Comparison of ENCODE assay signal across 32 cellular contexts in the genomic region with DNA sequence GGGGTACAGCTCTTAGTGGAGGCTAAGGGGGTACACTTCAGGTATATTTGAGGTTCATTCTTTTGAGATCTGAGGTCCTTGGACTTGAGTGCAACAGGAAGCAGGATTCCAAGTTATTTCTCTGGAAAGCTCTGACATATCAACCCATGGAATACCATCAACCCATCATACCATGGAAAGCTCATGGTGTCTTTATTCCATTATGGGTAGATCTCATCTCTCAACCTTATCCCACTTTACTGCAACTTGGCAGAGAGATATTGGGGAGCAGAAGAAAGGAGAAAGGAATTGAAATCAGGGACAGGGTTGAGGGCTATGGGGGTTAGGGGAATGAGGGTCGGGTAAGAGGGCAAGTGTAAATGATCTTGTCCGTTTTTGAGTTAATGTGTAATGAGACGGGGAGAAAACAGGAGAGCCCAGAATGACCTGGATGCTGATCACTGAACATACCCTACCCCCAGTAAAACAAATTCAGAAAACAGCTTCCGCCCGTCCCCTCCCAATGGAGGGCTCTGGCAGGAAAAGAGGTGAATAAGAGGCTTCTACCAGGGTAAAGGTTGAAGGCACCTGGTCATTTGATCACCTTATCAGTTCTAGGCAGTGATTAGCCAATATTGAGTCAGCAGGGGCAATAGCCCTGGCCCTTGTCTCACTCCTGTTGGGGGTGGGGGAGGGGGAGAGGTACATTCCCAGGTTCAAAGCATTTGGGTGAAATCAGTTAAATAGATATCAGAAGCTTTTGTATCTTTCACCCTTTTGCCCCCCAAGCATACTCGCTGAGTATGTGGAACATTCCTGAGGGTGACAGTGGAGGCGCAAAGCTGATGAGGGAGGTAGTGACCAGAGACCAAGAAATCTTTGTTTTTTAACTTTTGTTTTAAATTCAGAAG. TPM values are rescaled to one million over a fixed set of nuclear protein-coding genes. Genes with fewer than 3 reads are reported as not detected.
DNase-seq lines count a peak whose midpoint lies in the region; ATAC-seq, FAIRE-seq and TF ChIP-seq lines count a peak whose summit lies in the region.
"Had no signal": no experiment of that assay in that cellular context is flagged by ENCODE, and none has a peak within 500 bp of the region (broad histone marks: within the 10 kb centered on the region; RNA-seq: fewer than 3 reads in every experiment).

No MANE protein-coding gene starts in this region.

- H3K79me2 ChIP-seq in HepG2 (ENCODE audit: insufficient read depth, low read length): peaks cover 32% of the 10 kb centered on the region

- no peak for TF ChIP-seq CTCF in HepG2 (CRISPR knock-in tag; IDR thresholded peaks at IDR 0.05)

- TF ChIP-seq POLR2A in HepG2 (IDR thresholded peaks at IDR 0.05; ENCODE audit: insufficient read depth in 1 of 2, low read depth in 2 of 2, low read length in 2 of 2): no peak; a peak in 1 of 4 replicates

- no peak overlapping the region for H3K4me3 Mint-ChIP-seq in activated naive CD8-positive, alpha-beta T cell treated with anti-CD3 and anti-CD28 coated beads, Interleukin-2, amount 50 U/mL, for 24 hours

- H3K4me3 ChIP-seq in HepG2 (replicated peaks in 1 of 3; ENCODE audit: insufficient read depth in 1 of 3, low read depth in 2 of 3, low read length in 3 of 3): peak overlapping the region; percentile 79 to 88 (median 82)
- H3K4me3 ChIP-seq: SJCRH30, skin epidermis had no signal

- in situ Hi-C loops in HepG2 (cut with HindIII; ENCODE audit: extremely low pct_ligation_motif_present, low pct_unique_long_range_greater_than_20kb): loop anchor here (10.0 kb wide), 1 partner anchor 161 kb away; no protein-coding TSS in a partner anchor

- peak; percentile 58 for DNase-seq in HuH-7 (ENCODE audit: low spot score)
- no peak for DNase-seq in activated naive CD8-positive, alpha-beta T cell treated with anti-CD3 and anti-CD28 coated beads, Interleukin-2, amount 50 U/mL, for 24 hours
- DNase-seq in HepG2 (ENCODE audit: low spot score): peak; percentile 99
- DNase-seq in sciatic nerve (ENCODE audit: low spot score): peak; percentile 36
- no peak for DNase-seq in RPMI8226
- DNase-seq in stimulated activated CD4-positive, alpha-beta T cell treated with anti-CD3 and anti-CD28 coated beads, Interleukin-2, amount 100 ng/mL, for 24 hours: no peak
- no peak for DNase-seq in stimulated activated CD4-positive, alpha-beta T cell treated with anti-CD3 and anti-CD28 coated beads, Interleukin-12 subunit alpha, Interleukin-12 subunit beta, amount 100 ng/mL, for 4 hours
- DNase-seq: activated CD4-positive, CD25-positive, alpha-beta regulatory T cell treated with anti-CD3 and anti-CD28 coated beads, Interleukin-2, amount 50 U/mL, for 72 hours; activated gamma-delta T cell; activated T-cell treated with anti-CD3 and anti-CD28 coated beads for 4 hours; C1 segment of cervical spinal cord; Calu3; DND-41; effector memory CD4-positive, alpha-beta T cell; head of caudate nucleus; kidney glomerular epithelial cell; mammary epithelial cell; NCI-H1105; NCI-H1930; NCI-H2227 treated with DMSO at 0.1 percent for 48 hours; SJCRH30; substantia nigra had no signal

- H3K9me3 ChIP-seq in HepG2 (ENCODE audit: low read length): no peaks in the 10 kb centered on the region
- H3K9me3 ChIP-seq: SJCRH30 had no signal

- H3K4me2 ChIP-seq in HepG2 (ENCODE audit: low read depth, low read length): peak overlapping the region; percentile 87

- H3K27me3 Mint-ChIP-seq in activated naive CD8-positive, alpha-beta T cell treated with anti-CD3 and anti-CD28 coated beads, Interleukin-2, amount 50 U/mL, for 24 hours: peaks cover 2% of the 10 kb centered on the region

- peaks cover 10 to 28% of the 10 kb centered on the region in 2 experiments for H3K36me3 ChIP-seq in HepG2 (replicated peaks in 1 of 2; ENCODE audit: control insufficient read depth in 1 of 2, insufficient read depth in 2 of 2, low read length in 2 of 2)
- H3K36me3 ChIP-seq: SJCRH30 had no signal

- H3K27me3 ChIP-seq in HepG2 (ENCODE audit: control insufficient read depth in 1 of 2, insufficient read depth in 2 of 2, low read length in 2 of 2): no peaks in the 10 kb centered on the region; a peak in 1 of 5 replicates
- H3K27me3 ChIP-seq: SJCRH30 had no signal

- peaks cover 11% of the 10 kb centered on the region for H4K20me1 ChIP-seq in HepG2 (ENCODE audit: insufficient read depth, low read length)

- FAIRE-seq in HepG2 (lab: Jason Lieb, UNC): peak; percentile 95
- FAIRE-seq: RCC 7860, TTC549 had no signal

- peak; percentile 88 to 99; a peak in 3 of 4 replicates for TF ChIP-seq EP300 in HepG2 (IDR thresholded peaks at IDR 0.05; ENCODE audit: low read depth in 2 of 2, low read length in 2 of 2)
- TF ChIP-seq EP300 in HepG2 (CRISPR knock-in tag; IDR thresholded peaks at IDR 0.05; ENCODE audit: borderline replicate concordance): peak; percentile 96

- POLR2A ChIA-PET in HepG2 (lab: Yijun Ruan, JAX): interaction anchor here (0.6 to 12.5 kb wide), 21 partner anchors 8 to 216 kb away, joined by 3 to 357 read pairs (median 8); a partner anchor contains a TSS

- H3K4me1 Mint-ChIP-seq in activated naive CD8-positive, alpha-beta T cell treated with anti-CD3 and anti-CD28 coated beads, Interleukin-2, amount 50 U/mL, for 24 hours: peaks cover 55% of the 10 kb centered on the region

- no TSS peak for BruUV-seq in HepG2 (replicated peaks; lab: Mats Ljungman, UMichigan)

- peaks cover 13% of the 10 kb centered on the region for H3K36me3 Mint-ChIP-seq in activated naive CD8-positive, alpha-beta T cell treated with anti-CD3 and anti-CD28 coated beads, Interleukin-2, amount 50 U/mL, for 24 hours (ENCODE audit: low read depth)

- TF ChIP-seq RAD21 in HepG2 (CRISPR knock-in tag; IDR thresholded peaks at IDR 0.05): 0 out of 2 replicates have a peak, but pooled peaks have one; percentile 18

- H3K9ac ChIP-seq in HepG2 (ENCODE audit: insufficient read depth, low read depth, low read length): peak overlapping the region; percentile 96

- H3K4me1 ChIP-seq in HepG2 (ENCODE audit: insufficient read depth, low read length): peaks cover 63% of the 10 kb centered on the region

- intact Hi-C loops in HepG2 (cut with micrococcal nuclease; ENCODE audit: unreplicated experiment): loop anchor here (2.0 kb wide), 1 partner anchor 21 kb away; a partner anchor contains a TSS
- intact Hi-C loops in sciatic nerve (cut with DNase I): no loop called here

- ATAC-seq in activated naive CD8-positive, alpha-beta T cell treated with anti-CD3 and anti-CD28 coated beads, Interleukin-2, amount 50 U/mL, for 24 hours: no peak
- ATAC-seq in HepG2 (peak; percentile 71), sciatic nerve (no peak), GM21381 (IDR thresholded peaks at IDR 0.05; ENCODE audit: unreplicated experiment) (no peak)
- ATAC-seq: HCT116 had no signal

- no peaks in the 10 kb centered on the region for H3K9me3 Mint-ChIP-seq in activated naive CD8-positive, alpha-beta T cell treated with anti-CD3 and anti-CD28 coated beads, Interleukin-2, amount 50 U/mL, for 24 hours

- 3% methylated on average over 7 of the region's 7 CpGs for WGBS in HepG2 (ENCODE audit: low lambda C conversion rate)

- CTCF ChIA-PET in HepG2 (lab: Yijun Ruan, JAX; ENCODE audit: low intra/inter-chr PET ratio, low total read pairs): interaction anchor here (2.0 kb wide), 1 partner anchor 14 kb away, joined by 22 read pairs; no protein-coding TSS in a partner anchor

- H2AFZ ChIP-seq in HepG2 (ENCODE audit: low read length): no peak overlapping the region

- H3K27ac ChIP-seq in HepG2 (ENCODE audit: extremely low read length, insufficient read depth, low read length): peak overlapping the region; percentile 99
- H3K27ac ChIP-seq: SJCRH30 had no signal

- peak overlapping the region; percentile 43 for H3K27ac Mint-ChIP-seq in activated naive CD8-positive, alpha-beta T cell treated with anti-CD3 and anti-CD28 coated beads, Interleukin-2, amount 50 U/mL, for 24 hours

RNA-seq across cellular contexts. Expression of a gene that starts 0.6 kb away (rescaled TPM):
- 4,370 and 6,293 TPM in 2 replicates for total RNA-seq in HepG2 (2016; rRNA removed; fragmentation: Illumina TruSeq; extraction: Trizol)
- total RNA-seq in HepG2 (2016; cell fraction: cytosol; rRNA removed; fragmentation: Illumina TruSeq; extraction: Trizol; ENCODE audit: low read depth): 3,975 and 6,491 TPM in 2 replicates
- 4,472 and 6,358 TPM in 2 replicates for total RNA-seq in HepG2 (2016; cell fraction: insoluble cytoplasmic fraction; rRNA removed; fragmentation: Illumina TruSeq; extraction: Trizol)
- total RNA-seq in HepG2 (2016; cell fraction: membrane; rRNA removed; fragmentation: Illumina TruSeq; extraction: Trizol): 3,955 and 6,101 TPM in 2 replicates
- total RNA-seq in HepG2 (2016; cell fraction: nucleus; rRNA removed; fragmentation: Illumina TruSeq; extraction: Trizol): 3,810 and 3,934 TPM in 2 replicates
- 18,293 and 18,774 TPM in 2 replicates for polyA plus RNA-seq in HepG2 (2011; rRNA removed)
- polyA plus RNA-seq in HepG2 (2011; cell fraction: cytosol; rRNA removed): 17,633 and 21,546 TPM in 2 replicates
- polyA plus RNA-seq in HepG2 (2011; cell fraction: nucleus; rRNA removed): 4,893 and 6,777 TPM in 2 replicates
- polyA plus RNA-seq in HepG2 (2012): 14,747 and 16,401 TPM in 2 replicates
- 6,184 and 9,695 TPM in 2 replicates for polyA plus RNA-seq in HepG2 (2016; cell fraction: cytosol; fragmentation: Illumina TruSeq; extraction: Trizol; ENCODE audit: low read depth)
- 5,809 and 5,829 TPM in 2 replicates for polyA plus RNA-seq in HepG2 (2016; cell fraction: insoluble cytoplasmic fraction; fragmentation: Illumina TruSeq; extraction: Trizol; ENCODE audit: low read depth)
- polyA plus RNA-seq in HepG2 (2016; cell fraction: membrane; fragmentation: Illumina TruSeq; extraction: Trizol; ENCODE audit: low read depth): 5,233 and 7,551 TPM in 2 replicates
- 8,211 and 8,782 TPM in 2 replicates for polyA plus RNA-seq in HepG2 (2016; cell fraction: nucleus; fragmentation: Illumina TruSeq; extraction: Trizol; ENCODE audit: insufficient read depth, low read depth)
- polyA minus RNA-seq in HepG2 (2011; rRNA and poly(A)+ RNA removed; ENCODE audit: low replicate concordance): 2.8 and 6,464 TPM in 2 replicates
- 2,868 and 2,995 TPM in 2 replicates for polyA minus RNA-seq in HepG2 (2011; cell fraction: cytosol; rRNA and poly(A)+ RNA removed)
- 1,031 and 1,480 TPM in 2 replicates for polyA minus RNA-seq in HepG2 (2011; cell fraction: nucleus; rRNA and poly(A)+ RNA removed)
- total RNA-seq in sciatic nerve: not detected
- total RNA-seq: Calu3, fibroblast of villous mesenchyme, M059J, mammary epithelial cell, pulmonary artery endothelial cell, SJCRH30, urinary bladder had no signal
- polyA plus RNA-seq: esophagus, mammary epithelial cell had no signal

RNA-seq across cellular contexts. Expression of a gene that starts 1.8 kb away (rescaled TPM):
- total RNA-seq in HepG2 (2016; rRNA removed; fragmentation: Illumina TruSeq; extraction: Trizol) (26.2 and 29.1 TPM in 2 replicates), sciatic nerve (11.0 TPM)
- 8.5 and 8.6 TPM in 2 replicates for total RNA-seq in HepG2 (2016; cell fraction: cytosol; rRNA removed; fragmentation: Illumina TruSeq; extraction: Trizol; ENCODE audit: low read depth)
- 26.8 and 29.0 TPM in 2 replicates for total RNA-seq in HepG2 (2016; cell fraction: insoluble cytoplasmic fraction; rRNA removed; fragmentation: Illumina TruSeq; extraction: Trizol)
- total RNA-seq in HepG2 (2016; cell fraction: membrane; rRNA removed; fragmentation: Illumina TruSeq; extraction: Trizol): 28.7 and 28.9 TPM in 2 replicates
- total RNA-seq in HepG2 (2016; cell fraction: nucleus; rRNA removed; fragmentation: Illumina TruSeq; extraction: Trizol): 18.4 and 20.4 TPM in 2 replicates
- polyA plus RNA-seq in HepG2 (2011; rRNA removed): 14.1 and 16.9 TPM in 2 replicates
- polyA plus RNA-seq in HepG2 (2011; cell fraction: cytosol; rRNA removed): 15.2 and 16.3 TPM in 2 replicates
- 29.3 and 32.6 TPM in 2 replicates for polyA plus RNA-seq in HepG2 (2011; cell fraction: nucleus; rRNA removed)
- polyA plus RNA-seq in HepG2 (2012): 8.7 and 12.4 TPM in 2 replicates
- 8.3 and 8.8 TPM in 2 replicates for polyA plus RNA-seq in HepG2 (2016; cell fraction: cytosol; fragmentation: Illumina TruSeq; extraction: Trizol; ENCODE audit: low read depth)
- 26.8 and 28.0 TPM in 2 replicates for polyA plus RNA-seq in HepG2 (2016; cell fraction: insoluble cytoplasmic fraction; fragmentation: Illumina TruSeq; extraction: Trizol; ENCODE audit: low read depth)
- polyA plus RNA-seq in HepG2 (2016; cell fraction: membrane; fragmentation: Illumina TruSeq; extraction: Trizol; ENCODE audit: low read depth): 20.9 and 21.0 TPM in 2 replicates
- 34.0 and 43.4 TPM in 2 replicates for polyA plus RNA-seq in HepG2 (2016; cell fraction: nucleus; fragmentation: Illumina TruSeq; extraction: Trizol; ENCODE audit: insufficient read depth, low read depth)
- 52.6 and 61.0 TPM in 2 replicates for polyA minus RNA-seq in HepG2 (2011; rRNA and poly(A)+ RNA removed; ENCODE audit: low replicate concordance)
- 9.3 and 13.5 TPM in 2 replicates for polyA minus RNA-seq in HepG2 (2011; cell fraction: cytosol; rRNA and poly(A)+ RNA removed)
- 20.0 and 25.9 TPM in 2 replicates for polyA minus RNA-seq in HepG2 (2011; cell fraction: nucleus; rRNA and poly(A)+ RNA removed)

RNA-seq across cellular contexts. Expression of a gene that starts 9.0 kb away (rescaled TPM):
- total RNA-seq in HepG2 (2016; rRNA removed; fragmentation: Illumina TruSeq; extraction: Trizol) (1.3 and 1.5 TPM in 2 replicates), sciatic nerve (43.9 TPM)
- total RNA-seq in HepG2 (2016; cell fraction: cytosol; rRNA removed; fragmentation: Illumina TruSeq; extraction: Trizol; ENCODE audit: low read depth): 2.0 and 3.3 TPM in 2 replicates
- 0.74 and 1.1 TPM in 2 replicates for total RNA-seq in HepG2 (2016; cell fraction: insoluble cytoplasmic fraction; rRNA removed; fragmentation: Illumina TruSeq; extraction: Trizol)
- total RNA-seq in HepG2 (2016; cell fraction: membrane; rRNA removed; fragmentation: Illumina TruSeq; extraction: Trizol): 0.87 and 1.3 TPM in 2 replicates
- total RNA-seq in HepG2 (2016; cell fraction: nucleus; rRNA removed; fragmentation: Illumina TruSeq; extraction: Trizol): 1.1 TPM in 1 of 2 replicates, not detected in the other
- 4.7 and 6.4 TPM in 2 replicates for polyA plus RNA-seq in HepG2 (2011; rRNA removed)
- polyA plus RNA-seq in HepG2 (2011; cell fraction: cytosol; rRNA removed): 3.0 and 4.5 TPM in 2 replicates
- polyA plus RNA-seq in HepG2 (2011; cell fraction: nucleus; rRNA removed): 2.7 and 3.0 TPM in 2 replicates
- 2.5 and 4.9 TPM in 2 replicates for polyA plus RNA-seq in HepG2 (2012)
- polyA plus RNA-seq in HepG2 (2016; cell fraction: cytosol; fragmentation: Illumina TruSeq; extraction: Trizol; ENCODE audit: low read depth): 1.8 and 2.9 TPM in 2 replicates
- 3.0 and 3.5 TPM in 2 replicates for polyA plus RNA-seq in HepG2 (2016; cell fraction: insoluble cytoplasmic fraction; fragmentation: Illumina TruSeq; extraction: Trizol; ENCODE audit: low read depth)
- polyA plus RNA-seq in HepG2 (2016; cell fraction: membrane; fragmentation: Illumina TruSeq; extraction: Trizol; ENCODE audit: low read depth): 2.1 and 3.2 TPM in 2 replicates
- polyA plus RNA-seq in HepG2 (2016; cell fraction: nucleus; fragmentation: Illumina TruSeq; extraction: Trizol; ENCODE audit: insufficient read depth, low read depth): 3.8 and 3.9 TPM in 2 replicates
- polyA minus RNA-seq in HepG2 (2011; rRNA and poly(A)+ RNA removed; ENCODE audit: low replicate concordance): 3.2 TPM in 1 of 2 replicates, not detected in the other
- 1.2 TPM in 1 of 2 replicates, not detected in the other for polyA minus RNA-seq in HepG2 (2011; cell fraction: cytosol; rRNA and poly(A)+ RNA removed)
- polyA minus RNA-seq in HepG2 (2011; cell fraction: nucleus; rRNA and poly(A)+ RNA removed): 2.4 and 2.5 TPM in 2 replicates
- total RNA-seq: Calu3, M059J had no signal

RNA-seq across cellular contexts. Expression of a gene that starts 14.0 kb away (rescaled TPM):
- total RNA-seq in HepG2 (2016; rRNA removed; fragmentation: Illumina TruSeq; extraction: Trizol) (0.60 and 0.95 TPM in 2 replicates), sciatic nerve (not detected)
- 0.44 and 0.61 TPM in 2 replicates for total RNA-seq in HepG2 (2016; cell fraction: cytosol; rRNA removed; fragmentation: Illumina TruSeq; extraction: Trizol; ENCODE audit: low read depth)
- total RNA-seq in HepG2 (2016; cell fraction: insoluble cytoplasmic fraction; rRNA removed; fragmentation: Illumina TruSeq; extraction: Trizol): 0.62 and 1.3 TPM in 2 replicates
- total RNA-seq in HepG2 (2016; cell fraction: membrane; rRNA removed; fragmentation: Illumina TruSeq; extraction: Trizol): 0.28 and 1.5 TPM in 2 replicates
- total RNA-seq in HepG2 (2016; cell fraction: nucleus; rRNA removed; fragmentation: Illumina TruSeq; extraction: Trizol): 1.3 and 1.6 TPM in 2 replicates
- polyA plus RNA-seq in HepG2 (2011; rRNA removed): 0.56 and 0.62 TPM in 2 replicates
- polyA plus RNA-seq in HepG2 (2011; cell fraction: cytosol; rRNA removed): 0.25 and 0.55 TPM in 2 replicates
- 2.3 and 3.0 TPM in 2 replicates for polyA plus RNA-seq in HepG2 (2011; cell fraction: nucleus; rRNA removed)
- polyA plus RNA-seq in HepG2 (2012): 1.4 and 5.3 TPM in 2 replicates
- 0.33 and 0.49 TPM in 2 replicates for polyA plus RNA-seq in HepG2 (2016; cell fraction: cytosol; fragmentation: Illumina TruSeq; extraction: Trizol; ENCODE audit: low read depth)
- 0.58 and 0.98 TPM in 2 replicates for polyA plus RNA-seq in HepG2 (2016; cell fraction: insoluble cytoplasmic fraction; fragmentation: Illumina TruSeq; extraction: Trizol; ENCODE audit: low read depth)
- polyA plus RNA-seq in HepG2 (2016; cell fraction: membrane; fragmentation: Illumina TruSeq; extraction: Trizol; ENCODE audit: low read depth): 0.23 and 0.64 TPM in 2 replicates
- polyA plus RNA-seq in HepG2 (2016; cell fraction: nucleus; fragmentation: Illumina TruSeq; extraction: Trizol; ENCODE audit: insufficient read depth, low read depth): 1.1 and 2.0 TPM in 2 replicates
- 0.32 TPM in 1 of 2 replicates, not detected in the other for polyA minus RNA-seq in HepG2 (2011; rRNA and poly(A)+ RNA removed; ENCODE audit: low replicate concordance)
- polyA minus RNA-seq in HepG2 (2011; cell fraction: cytosol; rRNA and poly(A)+ RNA removed): not detected in 2 replicates
- polyA minus RNA-seq in HepG2 (2011; cell fraction: nucleus; rRNA and poly(A)+ RNA removed): 0.62 and 1.7 TPM in 2 replicates
- total RNA-seq: Calu3, fibroblast of villous mesenchyme, M059J, mammary epithelial cell, pulmonary artery endothelial cell, SJCRH30, urinary bladder had no signal
- polyA plus RNA-seq: mammary epithelial cell had no signal

RNA-seq across cellular contexts. Expression of a gene that starts 21.9 kb away (rescaled TPM):
- 118 and 129 TPM in 2 replicates for total RNA-seq in HepG2 (2016; rRNA removed; fragmentation: Illumina TruSeq; extraction: Trizol)
- 18.0 and 20.7 TPM in 2 replicates for total RNA-seq in HepG2 (2016; cell fraction: cytosol; rRNA removed; fragmentation: Illumina TruSeq; extraction: Trizol; ENCODE audit: low read depth)
- 121 and 133 TPM in 2 replicates for total RNA-seq in HepG2 (2016; cell fraction: insoluble cytoplasmic fraction; rRNA removed; fragmentation: Illumina TruSeq; extraction: Trizol)
- 28.4 and 30.2 TPM in 2 replicates for total RNA-seq in HepG2 (2016; cell fraction: membrane; rRNA removed; fragmentation: Illumina TruSeq; extraction: Trizol)
- 63.0 and 65.1 TPM in 2 replicates for total RNA-seq in HepG2 (2016; cell fraction: nucleus; rRNA removed; fragmentation: Illumina TruSeq; extraction: Trizol)
- polyA plus RNA-seq in HepG2 (2011; rRNA removed): 70.1 and 89.9 TPM in 2 replicates
- polyA plus RNA-seq in HepG2 (2011; cell fraction: cytosol; rRNA removed): 52.3 and 72.4 TPM in 2 replicates
- 87.4 and 104 TPM in 2 replicates for polyA plus RNA-seq in HepG2 (2011; cell fraction: nucleus; rRNA removed)
- 117 and 118 TPM in 2 replicates for polyA plus RNA-seq in HepG2 (2012)
- 14.3 and 16.0 TPM in 2 replicates for polyA plus RNA-seq in HepG2 (2016; cell fraction: cytosol; fragmentation: Illumina TruSeq; extraction: Trizol; ENCODE audit: low read depth)
- polyA plus RNA-seq in HepG2 (2016; cell fraction: insoluble cytoplasmic fraction; fragmentation: Illumina TruSeq; extraction: Trizol; ENCODE audit: low read depth): 134 and 145 TPM in 2 replicates
- 18.1 and 20.3 TPM in 2 replicates for polyA plus RNA-seq in HepG2 (2016; cell fraction: membrane; fragmentation: Illumina TruSeq; extraction: Trizol; ENCODE audit: low read depth)
- polyA plus RNA-seq in HepG2 (2016; cell fraction: nucleus; fragmentation: Illumina TruSeq; extraction: Trizol; ENCODE audit: insufficient read depth, low read depth): 89.9 and 92.0 TPM in 2 replicates
- polyA minus RNA-seq in HepG2 (2011; rRNA and poly(A)+ RNA removed; ENCODE audit: low replicate concordance): 158 and 259 TPM in 2 replicates
- 53.5 and 76.1 TPM in 2 replicates for polyA minus RNA-seq in HepG2 (2011; cell fraction: cytosol; rRNA and poly(A)+ RNA removed)
- 67.2 and 85.7 TPM in 2 replicates for polyA minus RNA-seq in HepG2 (2011; cell fraction: nucleus; rRNA and poly(A)+ RNA removed)
- total RNA-seq in sciatic nerve: 76.5 TPM

Comparison
In these comparisons a context has a peak if more than half of its experiments do, and no peak if none do; other contexts are left out.
1. DNase-seq: peak in HuH-7 (single experiment), HepG2 (single experiment) and sciatic nerve (single experiment); none in activated naive CD8-positive, alpha-beta T cell treated with anti-CD3 and anti-CD28 coated beads, Interleukin-2, amount 50 U/mL, for 24 hours (single experiment), RPMI8226 (single experiment), stimulated activated CD4-positive, alpha-beta T cell treated with anti-CD3 and anti-CD28 coated beads, Interleukin-2, amount 100 ng/mL, for 24 hours (0 of 2) and stimulated activated CD4-positive, alpha-beta T cell treated with anti-CD3 and anti-CD28 coated beads, Interleukin-12 subunit alpha, Interleukin-12 subunit beta, amount 100 ng/mL, for 4 hours (single experiment).
2. RNA of a gene that starts 0.6 kb away (total RNA-seq): 3,810 to 6,491 TPM in HepG2; not detected in sciatic nerve (single experiment); every median in the first group is over 1,000 times any median in the second.
3. RNA of a gene that starts 9.0 kb away (total RNA-seq): 43.9 TPM in sciatic nerve (single experiment); 0.74 to 3.3 TPM in HepG2; every median in the first group is over 10 times any median in the second.